25 cellular contexts compared by ENCODE assay signal in the genomic region with DNA sequence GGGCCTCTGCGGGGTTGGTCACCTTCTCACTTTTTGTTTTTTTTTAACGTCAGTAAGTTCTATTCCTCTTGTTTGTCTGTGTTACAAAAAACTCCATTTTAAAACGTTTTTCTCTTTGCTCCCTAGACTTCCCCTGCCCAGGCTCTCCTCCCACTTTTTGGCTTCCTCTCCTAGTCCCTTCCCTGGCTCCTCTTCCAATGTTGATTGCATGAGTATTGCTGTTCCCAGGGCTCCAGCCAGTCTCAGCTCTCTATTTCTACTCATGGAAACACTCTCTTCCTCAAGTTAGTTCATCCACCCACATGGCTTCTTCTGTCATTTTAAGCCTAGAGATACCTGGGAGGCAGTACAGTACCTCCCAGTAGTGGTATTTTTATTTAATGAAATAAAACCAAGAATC.
"Had no signal": no experiment of that assay in that cellular context is flagged by ENCODE, and none has a peak within 500 bp of the region (broad histone marks: within the 10 kb centered on the region; RNA-seq: fewer than 3 reads in every experiment).

No MANE protein-coding gene starts in this region.

- H3K4me1 Mint-ChIP-seq: activated CD4-positive, alpha-beta T cell treated with anti-CD3 and anti-CD28 coated beads, Interleukin-2, amount 10 ng/mL, durations not matched to agents 24 days and 14 days; activated T-helper 17 cell treated with anti-CD3 and anti-CD28 coated beads, Interleukin-2, amount 50 U/mL, for 72 hours; brain had no signal

- ATAC-seq: activated CD8-positive, alpha-beta T cell treated with anti-CD3 and anti-CD28 coated beads for 36 hours; activated T-cell treated with anti-CD3 and anti-CD28 coated beads, Interleukin-2, amount 50 U/mL, for 72 hours; activated T-helper 17 cell treated with anti-CD3 and anti-CD28 coated beads, Interleukin-2, amount 50 U/mL, for 72 hours; Panc1 had no signal

- H3K4me3 Mint-ChIP-seq: activated CD4-positive, alpha-beta T cell treated with anti-CD3 and anti-CD28 coated beads, Interleukin-2, amount 10 ng/mL, durations not matched to agents 24 days and 14 days; activated CD8-positive, alpha-beta T cell treated with anti-CD3 and anti-CD28 coated beads for 36 hours; activated naive CD8-positive, alpha-beta T cell treated with anti-CD3 and anti-CD28 coated beads, Interleukin-2, amount 10 ng/mL, durations not matched to agents 7 days and 5 days; activated T-cell treated with anti-CD3 and anti-CD28 coated beads, Interleukin-2, amount 50 U/mL, for 72 hours; activated T-helper 17 cell treated with anti-CD3 and anti-CD28 coated beads, Interleukin-2, amount 50 U/mL, for 72 hours had no signal

- H3K27ac Mint-ChIP-seq: activated CD4-positive, alpha-beta T cell treated with anti-CD3 and anti-CD28 coated beads, Interleukin-2, amount 10 ng/mL, durations not matched to agents 24 days and 14 days; activated CD8-positive, alpha-beta T cell treated with anti-CD3 and anti-CD28 coated beads for 36 hours; activated naive CD8-positive, alpha-beta T cell treated with anti-CD3 and anti-CD28 coated beads, Interleukin-2, amount 10 ng/mL, durations not matched to agents 7 days and 5 days; activated T-cell treated with anti-CD3 and anti-CD28 coated beads, Interleukin-2, amount 50 U/mL, for 72 hours; activated T-helper 17 cell treated with anti-CD3 and anti-CD28 coated beads, Interleukin-2, amount 50 U/mL, for 72 hours had no signal

- H3K27me3 Mint-ChIP-seq: activated CD4-positive, alpha-beta T cell treated with anti-CD3 and anti-CD28 coated beads, Interleukin-2, amount 10 ng/mL, durations not matched to agents 24 days and 14 days; activated CD8-positive, alpha-beta T cell treated with anti-CD3 and anti-CD28 coated beads for 36 hours; activated naive CD8-positive, alpha-beta T cell treated with anti-CD3 and anti-CD28 coated beads, Interleukin-2, amount 10 ng/mL, durations not matched to agents 7 days and 5 days; activated T-helper 17 cell treated with anti-CD3 and anti-CD28 coated beads, Interleukin-2, amount 50 U/mL, for 72 hours had no signal

- DNase-seq: activated CD4-positive, alpha-beta T cell treated with anti-CD3 and anti-CD28 coated beads, Interleukin-2, amount 10 ng/mL, durations not matched to agents 24 days and 14 days; activated CD4-positive, alpha-beta T cell treated with anti-CD3 and anti-CD28 coated beads, Interleukin-2, amount 50 U/mL, for 4 hours; activated effector memory CD4-positive, alpha-beta T cell treated with anti-CD3 and anti-CD28 coated beads, Interleukin-2, amount 50 U/mL, for 16 hours; activated naive CD4-positive, alpha-beta T cell; activated naive CD4-positive, alpha-beta T cell treated with anti-CD3 and anti-CD28 coated beads, Interleukin-2, amount 50 U/mL, for 16 hours; activated naive CD8-positive, alpha-beta T cell treated with anti-CD3 and anti-CD28 coated beads, Interleukin-2, amount 10 ng/mL, durations not matched to agents 7 days and 5 days; activated T-cell treated with anti-CD3 and anti-CD28 coated beads, Interleukin-2, amount 50 U/mL, for 1 hour; activated T-cell treated with anti-CD3 and anti-CD28 coated beads, Interleukin-2, amount 50 U/mL, for 72 hours; anterior cingulate cortex; caudate nucleus; KBM-7; NCI-H1105; NCI-H1417 treated with DMSO at 0.1 percent for 48 hours; NCI-H187 treated with DMSO at 0.1 percent for 48 hours; NCI-H2081; NCI-H2171 treated with DMSO at 0.1 percent for 48 hours; NCI-H2227 treated with DMSO at 0.1 percent for 48 hours; NCI-H446; NCI-H510A treated with DMSO at 0.1 percent for 48 hours; SHP77; T1000 had no signal
